ENCODE assay signal across 19 cellular contexts in the genomic region with DNA sequence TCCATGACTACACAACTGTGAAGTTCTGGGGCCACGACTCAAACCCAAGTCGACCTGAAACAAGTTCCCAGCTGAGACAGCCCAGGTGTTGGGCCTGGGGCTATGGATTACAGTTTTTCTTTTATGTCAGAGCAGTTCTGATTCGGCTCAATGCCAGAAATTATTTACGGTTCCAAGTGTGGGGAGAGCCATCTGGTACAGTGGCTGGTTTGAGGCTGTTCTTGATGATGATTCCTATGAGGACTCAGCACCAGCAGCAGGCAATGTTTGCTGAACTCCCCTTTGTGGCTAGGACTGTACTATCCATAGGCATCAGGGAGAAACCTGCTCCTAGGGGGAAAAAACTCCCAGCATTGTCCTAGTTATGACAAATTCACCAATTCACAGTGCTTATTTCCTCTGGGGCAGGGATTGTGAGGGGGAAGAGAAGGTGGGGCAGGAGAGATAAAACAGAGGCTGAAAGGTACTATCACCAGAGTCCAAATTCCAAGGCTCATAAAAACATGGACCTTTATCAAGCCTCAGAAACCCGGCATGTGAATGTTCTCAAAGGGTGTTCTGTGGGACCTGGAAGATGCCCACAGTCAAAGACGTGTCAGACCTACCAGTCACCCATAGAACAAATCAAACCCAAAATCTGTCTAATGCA. TPM values are rescaled to one million over a fixed set of nuclear protein-coding genes. Genes with fewer than 3 reads are reported as not detected.
DNase-seq lines count a peak whose midpoint lies in the region; ATAC-seq, FAIRE-seq and TF ChIP-seq lines count a peak whose summit lies in the region.
"Had no signal": no experiment of that assay in that cellular context is flagged by ENCODE, and none has a peak within 500 bp of the region (broad histone marks: within the 10 kb centered on the region; RNA-seq: fewer than 3 reads in every experiment).

No MANE protein-coding gene starts in this region.

- H3K9me3 ChIP-seq in Caco-2 (no peaks in the 10 kb centered on the region; the same call in 1 of the 2 replicates), SK-N-SH (no peaks in the 10 kb centered on the region), HepG2 (ENCODE audit: low read length) (no peaks in the 10 kb centered on the region)
- H3K9me3 ChIP-seq: ovary had no signal

- no peaks in the 10 kb centered on the region for H3K9me2 ChIP-seq in SK-N-SH

- H3F3A ChIP-seq in SK-N-SH (replicated peaks; ENCODE audit: insufficient read depth) = peaks cover 17% of the 10 kb centered on the region

- H3K9ac ChIP-seq in SK-N-SH (no peak overlapping the region), HepG2 (ENCODE audit: insufficient read depth, low read depth, low read length) (no peak overlapping the region)

- H3K36me3 ChIP-seq in Caco-2 (ENCODE audit: control insufficient read depth, insufficient read depth, low read length) (0 out of 2 replicates have a peak, but pooled peaks cover 1% of the 10 kb centered on the region), SK-N-SH (replicated peaks in 1 of 2; ENCODE audit: control insufficient read depth in 1 of 2, insufficient read depth in 2 of 2, low read length in 1 of 2) (peaks cover 3 to 5% of the 10 kb centered on the region in 2 experiments), HepG2 (replicated peaks in 1 of 2; ENCODE audit: control insufficient read depth in 1 of 2, insufficient read depth in 2 of 2, low read length in 2 of 2) (no peaks in the 10 kb centered on the region)
- H3K36me3 ChIP-seq: ovary had no signal

- peaks cover 10% of the 10 kb centered on the region for H3K4me1 Mint-ChIP-seq in Caco-2 (ENCODE audit: low read depth, unreplicated experiment)
- H3K4me1 Mint-ChIP-seq: T-cell had no signal

- H3K4me2 ChIP-seq in SK-N-SH (no peak overlapping the region), HepG2 (ENCODE audit: low read depth, low read length) (0 out of 2 replicates have a peak overlapping the region, but pooled peaks have one; percentile 11)

- CTCF ChIA-PET in Caco-2 (lab: Charles Lee) = interaction anchor here (0.6 to 1.1 kb wide), 4 partner anchors 25 to 160 kb away, joined by 3 to 6 read pairs (median 4); no protein-coding TSS in a partner anchor
- CTCF ChIA-PET in SK-N-SH (lab: Yijun Ruan, JAX) = interaction anchor here (1.7 to 3.9 kb wide), 4 partner anchors 13 to 54 kb away, joined by 6 to 34 read pairs (median 11); no protein-coding TSS in a partner anchor
- CTCF ChIA-PET in HepG2 (lab: Yijun Ruan, JAX; ENCODE audit: low intra/inter-chr PET ratio, low total read pairs) = no interaction called here

- BruUV-seq in Caco-2 (replicated peaks; lab: Mats Ljungman, UMichigan) (no TSS peak), HepG2 (replicated peaks; lab: Mats Ljungman, UMichigan) (no TSS peak)

- H3K27me3 ChIP-seq in Caco-2 (replicated peaks; ENCODE audit: control insufficient read depth, insufficient read depth, low read length) (no peaks in the 10 kb centered on the region), SK-N-SH (ENCODE audit: insufficient read depth) (no peaks in the 10 kb centered on the region), HepG2 (ENCODE audit: control insufficient read depth in 1 of 2, insufficient read depth in 2 of 2, low read length in 2 of 2) (no peaks in the 10 kb centered on the region; a peak in 2 of 5 replicates)
- H3K27me3 ChIP-seq: brain microvascular endothelial cell, ovary, spleen had no signal

- H3K4me3 Mint-ChIP-seq in Caco-2 (ENCODE audit: unreplicated experiment) = peak overlapping the region; percentile 10
- H3K4me3 Mint-ChIP-seq: effector memory CD8-positive, alpha-beta T cell; mesothelial cell of epicardium; T-cell had no signal

- WGBS in SK-N-SH (ENCODE audit: low lambda C conversion rate) = 54% methylated on average over 6 of the region's 6 CpGs
- 29% methylated on average over 6 of the region's 6 CpGs for WGBS in HepG2 (ENCODE audit: low lambda C conversion rate)

- H3K79me2 ChIP-seq in SK-N-SH (ENCODE audit: insufficient read depth) (no peaks in the 10 kb centered on the region), HepG2 (ENCODE audit: insufficient read depth, low read length) (no peaks in the 10 kb centered on the region)

- H3K27ac ChIP-seq in SK-N-SH (ENCODE audit: low read depth in 2 of 2, low read length in 1 of 2) (no peak overlapping the region), HepG2 (ENCODE audit: extremely low read length, insufficient read depth, low read length) (no peak overlapping the region)
- H3K27ac ChIP-seq: brain microvascular endothelial cell, ovary, spleen had no signal

- ATAC-seq in HepG2 (peak; percentile 11), GM18520 (IDR thresholded peaks at IDR 0.05; ENCODE audit: unreplicated experiment) (no peak)
- ATAC-seq: effector memory CD8-positive, alpha-beta T cell; T-cell had no signal

- in situ Hi-C loops in HepG2 (cut with HindIII; ENCODE audit: extremely low pct_ligation_motif_present, low pct_unique_long_range_greater_than_20kb) = no loop called here

- intact Hi-C loops in Caco-2 (cut with micrococcal nuclease; ENCODE audit: unreplicated experiment) (loop anchor here (1.0 to 5.0 kb wide), 2 partner anchors 19 to 107 kb away; no protein-coding TSS in a partner anchor), HepG2 (cut with micrococcal nuclease; ENCODE audit: unreplicated experiment) (no loop called here)

- TF ChIP-seq EP300 in SK-N-SH (IDR thresholded peaks at IDR 0.05; ENCODE audit: borderline replicate concordance in 1 of 2, low read depth in 1 of 2, low read length in 1 of 2) = peak in 1 of 2 experiments; percentile 59; a peak in 1 of 4 replicates
- TF ChIP-seq EP300 in HepG2 (IDR thresholded peaks at IDR 0.05; ENCODE audit: low read depth in 2 of 2, low read length in 2 of 2) = no peak
- TF ChIP-seq EP300 in HepG2 (CRISPR knock-in tag; IDR thresholded peaks at IDR 0.05; ENCODE audit: borderline replicate concordance) = no peak

- no peaks in the 10 kb centered on the region for H3K9me3 Mint-ChIP-seq in Caco-2 (ENCODE audit: unreplicated experiment)
- H3K9me3 Mint-ChIP-seq: effector memory CD8-positive, alpha-beta T cell; T-cell had no signal

- POLR2A ChIA-PET in Caco-2 (lab: Charles Lee) (interaction anchor here (0.6 kb wide), 1 partner anchor 24 kb away, joined by 6 read pairs; no protein-coding TSS in a partner anchor), SK-N-SH (lab: Yijun Ruan, JAX) (no interaction called here), HepG2 (lab: Yijun Ruan, JAX) (no interaction called here)

- TF ChIP-seq POLR2A in HepG2 (IDR thresholded peaks at IDR 0.05; ENCODE audit: insufficient read depth in 1 of 2, low read depth in 2 of 2, low read length in 2 of 2) = no peak

- no peak overlapping the region for H3K4me3 ChIP-seq in Caco-2 (ENCODE audit: low read depth, low read length)
- no peak overlapping the region for H3K4me3 ChIP-seq in SK-N-SH (ENCODE audit: low read depth in 2 of 2, low read length in 1 of 2)
- no peak overlapping the region for H3K4me3 ChIP-seq in HepG2 (replicated peaks in 1 of 3; ENCODE audit: insufficient read depth in 1 of 3, low read depth in 2 of 3, low read length in 3 of 3)
- H3K4me3 ChIP-seq: ovary, spleen had no signal

- no peak for TF ChIP-seq CTCF in Caco-2 (IDR thresholded peaks at IDR 0.05; ENCODE audit: insufficient read depth in 1 of 2, low read depth in 1 of 2, low read length in 1 of 2, severe bottlenecking in 1 of 2, unreplicated experiment in 1 of 2)
- TF ChIP-seq CTCF in SK-N-SH (IDR thresholded peaks at IDR 0.05) = no peak
- no peak for TF ChIP-seq CTCF in HepG2 (CRISPR knock-in tag; IDR thresholded peaks at IDR 0.05)

- H3K4me1 ChIP-seq in Caco-2 (peaks cover 23% of the 10 kb centered on the region), SK-N-SH (ENCODE audit: control insufficient read depth in 1 of 2, insufficient read depth in 2 of 2, low read depth in 1 of 2, low read length in 1 of 2) (peaks cover 0 to 12% of the 10 kb centered on the region in 2 experiments; a peak in 1 of 4 replicates), HepG2 (ENCODE audit: insufficient read depth, low read length) (peaks cover 16% of the 10 kb centered on the region)

- H2AFZ ChIP-seq in SK-N-SH (ENCODE audit: low read depth) (no peak overlapping the region), HepG2 (ENCODE audit: low read length) (no peak overlapping the region)

- TF ChIP-seq RAD21 in SK-N-SH (IDR thresholded peaks at IDR 0.05; ENCODE audit: low read length) (no peak), HepG2 (CRISPR knock-in tag; IDR thresholded peaks at IDR 0.05) (no peak)

- peak overlapping the region; percentile 68 for H3K27ac Mint-ChIP-seq in Caco-2 (ENCODE audit: unreplicated experiment)
- H3K27ac Mint-ChIP-seq: effector memory CD8-positive, alpha-beta T cell; mesothelial cell of epicardium; T-cell had no signal

- peaks cover 67% of the 10 kb centered on the region for H3K36me3 Mint-ChIP-seq in Caco-2 (ENCODE audit: insufficient read depth, unreplicated experiment)

- DNase-seq in Caco-2 (peak; percentile 62 to 64), NCI-H1092 treated with DMSO at 0.1 percent for 48 hours (lab: John Stamatoyannopoulos, UW) (peak; percentile 27), SK-N-SH (peak; percentile 46), HepG2 (ENCODE audit: low spot score) (no peak), occipital lobe (lab: John Stamatoyannopoulos, UW) (no peak), cerebellar cortex (ENCODE audit: low spot score) (no peak)
- DNase-seq in stimulated activated CD4-positive, alpha-beta T cell treated with anti-CD3 and anti-CD28 coated beads, Interleukin-4, amount 100 ng/mL, for 24 hours = no peak
- DNase-seq: activated naive CD4-positive, alpha-beta T cell; AML-193; brain microvascular endothelial cell; DND-41; effector memory CD8-positive, alpha-beta T cell; NCI-H226; ovary; spleen; T-cell had no signal

- peak; percentile 76 for FAIRE-seq in HepG2 (lab: Jason Lieb, UNC)
- FAIRE-seq: frontal cortex had no signal

- no peaks in the 10 kb centered on the region for H3K27me3 Mint-ChIP-seq in Caco-2 (ENCODE audit: insufficient read depth, unreplicated experiment)

- H4K20me1 ChIP-seq in SK-N-SH (ENCODE audit: insufficient read depth) (no peaks in the 10 kb centered on the region), HepG2 (ENCODE audit: insufficient read depth, low read length) (no peaks in the 10 kb centered on the region)

RNA-seq across cellular contexts. Expression of a gene that starts 18.2 kb away (rescaled TPM):
- total RNA-seq in Caco-2 (2022) (106 and 108 TPM in 2 replicates), HepG2 (2016; rRNA removed; fragmentation: Illumina TruSeq; extraction: Trizol) (32.0 and 44.1 TPM in 2 replicates), occipital lobe (70.7 TPM)
- polyA plus RNA-seq in SK-N-SH (2012; rRNA removed) (21.7 and 30.8 TPM in 2 replicates), HepG2 (2011; rRNA removed) (36.3 and 41.3 TPM in 2 replicates)
- 18.9 and 22.2 TPM in 2 replicates for polyA plus RNA-seq in SK-N-SH (2012; cell fraction: cytosol; rRNA removed)
- polyA plus RNA-seq in SK-N-SH (2012; cell fraction: nucleus; rRNA removed) = 22.9 and 26.7 TPM in 2 replicates
- 10.6 and 12.8 TPM in 2 replicates for total RNA-seq in HepG2 (2016; cell fraction: cytosol; rRNA removed; fragmentation: Illumina TruSeq; extraction: Trizol; ENCODE audit: low read depth)
- total RNA-seq in HepG2 (2016; cell fraction: insoluble cytoplasmic fraction; rRNA removed; fragmentation: Illumina TruSeq; extraction: Trizol) = 32.2 and 42.2 TPM in 2 replicates
- total RNA-seq in HepG2 (2016; cell fraction: membrane; rRNA removed; fragmentation: Illumina TruSeq; extraction: Trizol) = 27.4 and 28.5 TPM in 2 replicates
- 32.4 and 32.8 TPM in 2 replicates for total RNA-seq in HepG2 (2016; cell fraction: nucleus; rRNA removed; fragmentation: Illumina TruSeq; extraction: Trizol)
- polyA plus RNA-seq in HepG2 (2011; cell fraction: cytosol; rRNA removed) = 38.1 and 43.4 TPM in 2 replicates
- polyA plus RNA-seq in HepG2 (2011; cell fraction: nucleus; rRNA removed) = 45.0 and 48.2 TPM in 2 replicates
- 30.6 and 31.6 TPM in 2 replicates for polyA plus RNA-seq in HepG2 (2012)
- 3.9 and 4.5 TPM in 2 replicates for polyA plus RNA-seq in HepG2 (2016; cell fraction: cytosol; fragmentation: Illumina TruSeq; extraction: Trizol; ENCODE audit: low read depth)
- 29.5 and 30.3 TPM in 2 replicates for polyA plus RNA-seq in HepG2 (2016; cell fraction: insoluble cytoplasmic fraction; fragmentation: Illumina TruSeq; extraction: Trizol; ENCODE audit: low read depth)
- polyA plus RNA-seq in HepG2 (2016; cell fraction: membrane; fragmentation: Illumina TruSeq; extraction: Trizol; ENCODE audit: low read depth) = 10.0 and 11.3 TPM in 2 replicates
- polyA plus RNA-seq in HepG2 (2016; cell fraction: nucleus; fragmentation: Illumina TruSeq; extraction: Trizol; ENCODE audit: insufficient read depth, low read depth) = 32.1 and 32.5 TPM in 2 replicates
- polyA minus RNA-seq in HepG2 (2011; rRNA and poly(A)+ RNA removed; ENCODE audit: low replicate concordance) = 61.0 and 116 TPM in 2 replicates
- 47.2 and 48.9 TPM in 2 replicates for polyA minus RNA-seq in HepG2 (2011; cell fraction: cytosol; rRNA and poly(A)+ RNA removed)
- 31.5 and 35.9 TPM in 2 replicates for polyA minus RNA-seq in HepG2 (2011; cell fraction: nucleus; rRNA and poly(A)+ RNA removed)

RNA-seq across cellular contexts. Expression of a gene that starts 36.6 kb away (rescaled TPM):
- total RNA-seq in Caco-2 (2022) (180 and 182 TPM in 2 replicates), HepG2 (2016; rRNA removed; fragmentation: Illumina TruSeq; extraction: Trizol) (107 and 135 TPM in 2 replicates), occipital lobe (175 TPM)
- polyA plus RNA-seq in SK-N-SH (2012; rRNA removed) (33.1 and 49.6 TPM in 2 replicates), HepG2 (2011; rRNA removed) (65.5 and 67.7 TPM in 2 replicates)
- polyA plus RNA-seq in SK-N-SH (2012; cell fraction: cytosol; rRNA removed) = 24.1 and 25.2 TPM in 2 replicates
- polyA plus RNA-seq in SK-N-SH (2012; cell fraction: nucleus; rRNA removed) = 186 and 240 TPM in 2 replicates
- 18.2 and 20.0 TPM in 2 replicates for total RNA-seq in HepG2 (2016; cell fraction: cytosol; rRNA removed; fragmentation: Illumina TruSeq; extraction: Trizol; ENCODE audit: low read depth)
- total RNA-seq in HepG2 (2016; cell fraction: insoluble cytoplasmic fraction; rRNA removed; fragmentation: Illumina TruSeq; extraction: Trizol) = 109 and 139 TPM in 2 replicates
- total RNA-seq in HepG2 (2016; cell fraction: membrane; rRNA removed; fragmentation: Illumina TruSeq; extraction: Trizol) = 25.6 and 31.6 TPM in 2 replicates
- 194 and 230 TPM in 2 replicates for total RNA-seq in HepG2 (2016; cell fraction: nucleus; rRNA removed; fragmentation: Illumina TruSeq; extraction: Trizol)
- 30.2 and 40.7 TPM in 2 replicates for polyA plus RNA-seq in HepG2 (2011; cell fraction: cytosol; rRNA removed)
- 210 and 219 TPM in 2 replicates for polyA plus RNA-seq in HepG2 (2011; cell fraction: nucleus; rRNA removed)
- 57.1 and 65.5 TPM in 2 replicates for polyA plus RNA-seq in HepG2 (2012)
- polyA plus RNA-seq in HepG2 (2016; cell fraction: cytosol; fragmentation: Illumina TruSeq; extraction: Trizol; ENCODE audit: low read depth) = 3.3 and 3.7 TPM in 2 replicates
- 68.8 and 69.0 TPM in 2 replicates for polyA plus RNA-seq in HepG2 (2016; cell fraction: insoluble cytoplasmic fraction; fragmentation: Illumina TruSeq; extraction: Trizol; ENCODE audit: low read depth)
- polyA plus RNA-seq in HepG2 (2016; cell fraction: membrane; fragmentation: Illumina TruSeq; extraction: Trizol; ENCODE audit: low read depth) = 9.8 and 12.1 TPM in 2 replicates
- polyA plus RNA-seq in HepG2 (2016; cell fraction: nucleus; fragmentation: Illumina TruSeq; extraction: Trizol; ENCODE audit: insufficient read depth, low read depth) = 329 and 373 TPM in 2 replicates
- polyA minus RNA-seq in HepG2 (2011; rRNA and poly(A)+ RNA removed; ENCODE audit: low replicate concordance) = 51.3 and 78.2 TPM in 2 replicates
- 27.4 and 28.7 TPM in 2 replicates for polyA minus RNA-seq in HepG2 (2011; cell fraction: cytosol; rRNA and poly(A)+ RNA removed)
- 169 and 176 TPM in 2 replicates for polyA minus RNA-seq in HepG2 (2011; cell fraction: nucleus; rRNA and poly(A)+ RNA removed)

Comparison
In these comparisons a context has a peak if more than half of its experiments do, and no peak if none do; other contexts are left out.
1. DNase-seq: peak in Caco-2 (2 of 2), NCI-H1092 treated with DMSO at 0.1 percent for 48 hours (single experiment) and SK-N-SH (single experiment); none in HepG2 (single experiment), stimulated activated CD4-positive, alpha-beta T cell treated with anti-CD3 and anti-CD28 coated beads, Interleukin-4, amount 100 ng/mL, for 24 hours (single experiment), occipital lobe (single experiment) and cerebellar cortex (single experiment).